Comparison of ENCODE assay signal across 22 cellular contexts in genomic region chr21:39663742-39664492, GRCh38. TPM values are rescaled to one million over a fixed set of nuclear protein-coding genes. Genes with fewer than 3 reads are reported as not detected.
"Had no signal": no experiment of that assay in that cellular context is flagged by ENCODE, and none has a peak within 500 bp of the region (broad histone marks: within the 10 kb centered on the region; RNA-seq: fewer than 3 reads in every experiment).

No MANE protein-coding gene starts in this region.

- DNase-seq: activated B cell treated with CpG ODN at 0.5 μM for 24 hours; activated CD4-positive, alpha-beta T cell treated with anti-CD3 and anti-CD28 coated beads for 36 hours; activated CD4-positive, alpha-beta T cell treated with anti-CD3 and anti-CD28 coated beads, Interleukin-2, amount 50 U/mL, for 4 hours; activated CD8-positive, alpha-beta memory T cell treated with anti-CD3 and anti-CD28 coated beads, Interleukin-2, amount 50 U/mL, for 48 hours; activated naive CD4-positive, alpha-beta T cell treated with Interleukin-2 at 50 U/mL for 16 hours; activated naive CD8-positive, alpha-beta T cell treated with anti-CD3 and anti-CD28 coated beads, Interleukin-2, amount 10 ng/mL, durations not matched to agents 7 days and 5 days; activated T-cell treated with anti-CD3 and anti-CD28 coated beads, Interleukin-2, amount 50 U/mL, for 4 hours; amniotic stem cell; cortex of kidney; hypothalamus; left cardiac atrium; stimulated activated CD4-positive, alpha-beta T cell treated with anti-CD3 and anti-CD28 coated beads, Interleukin-4, amount 100 ng/mL, for 24 hours; substantia nigra; T-helper 1 cell; thyroid gland had no signal

- H3K27ac ChIP-seq: breast epithelium, epithelial cell of prostate, gastroesophageal sphincter, prostate gland, thyroid gland had no signal

- H3K9me3 ChIP-seq: breast epithelium, gastroesophageal sphincter, prostate gland, thyroid gland had no signal

- H3K36me3 ChIP-seq: breast epithelium, gastroesophageal sphincter, prostate gland, thyroid gland had no signal

- H3K4me3 ChIP-seq: breast epithelium, gastroesophageal sphincter, prostate gland, thyroid gland had no signal

- ATAC-seq: activated CD4-positive, alpha-beta T cell treated with anti-CD3 and anti-CD28 coated beads for 36 hours; activated T-cell treated with anti-CD3 and anti-CD28 coated beads, Interleukin-2, amount 50 U/mL, for 4 hours; gastroesophageal sphincter; left cardiac atrium had no signal

- H3K27me3 ChIP-seq: breast epithelium, gastroesophageal sphincter, thyroid gland had no signal

- H3K4me1 ChIP-seq: breast epithelium, prostate gland had no signal

RNA-seq across cellular contexts. Expression of gene B3GALT5, which starts 51.2 kb away (rescaled TPM):
- total RNA-seq: activated B cell treated with CpG ODN at 0.5 μM for 24 hours; activated CD4-positive, alpha-beta T cell treated with anti-CD3 and anti-CD28 coated beads for 36 hours; activated CD8-positive, alpha-beta memory T cell treated with anti-CD3 and anti-CD28 coated beads for 36 hours; activated naive CD8-positive, alpha-beta T cell treated with anti-CD3 and anti-CD28 coated beads, Interleukin-2, amount 10 ng/mL, durations not matched to agents 7 days and 5 days; mononuclear cell; omental fat pad had no signal
